8 cellular contexts compared by ENCODE assay signal in the genomic region with DNA sequence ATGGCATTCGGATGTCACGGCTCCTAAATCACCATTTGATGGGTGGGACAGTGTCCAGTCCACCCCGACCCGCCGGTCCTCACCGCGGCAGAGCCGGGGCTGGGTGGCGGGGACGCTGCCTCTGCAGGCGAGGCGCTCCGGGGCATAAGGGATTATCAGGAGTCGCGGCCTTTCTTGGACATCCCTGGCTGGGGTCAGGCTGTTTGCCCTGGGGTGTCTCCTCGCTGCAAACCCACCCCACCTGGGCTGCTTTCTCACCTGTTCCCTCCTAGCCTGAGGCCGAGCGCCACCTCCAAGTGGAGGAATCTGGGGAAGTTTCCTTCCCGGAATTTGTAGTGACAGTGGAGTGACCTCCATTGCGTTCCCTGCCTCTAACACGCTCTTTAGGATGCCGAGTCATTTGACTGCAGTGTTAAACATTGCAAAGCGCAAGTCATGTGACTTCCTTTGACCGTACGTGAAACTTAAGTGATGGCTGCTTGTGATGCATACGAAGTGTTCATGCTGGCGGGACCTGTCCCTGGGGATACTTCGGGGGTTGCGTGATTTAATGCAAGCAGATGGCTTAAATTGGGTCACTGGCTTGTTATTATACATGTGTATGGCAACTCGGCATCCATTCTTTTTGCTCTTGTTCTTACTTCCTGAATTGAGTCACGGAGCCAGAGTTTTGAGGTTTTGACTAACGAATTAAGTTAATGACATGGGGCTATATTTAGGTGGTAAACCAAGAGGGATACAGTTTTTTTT. TPM values are rescaled to one million over a fixed set of nuclear protein-coding genes. Genes with fewer than 3 reads are reported as not detected.
DNase-seq lines count a peak whose midpoint lies in the region; ATAC-seq, FAIRE-seq and TF ChIP-seq lines count a peak whose summit lies in the region.

No MANE protein-coding gene starts in this region.

- no peak overlapping the region for H2BK12ac ChIP-seq in H9 (ENCODE audit: insufficient read length, low read depth, low read length)

- no peaks in the 10 kb centered on the region for H4K20me1 ChIP-seq in H9 (ENCODE audit: control insufficient read depth, insufficient read depth, insufficient read length)
- no peaks in the 10 kb centered on the region for H4K20me1 ChIP-seq in Loucy (ENCODE audit: insufficient read depth, low read length, poor library complexity, severe bottlenecking)

- H3K27ac ChIP-seq in H9 (ENCODE audit: insufficient read length, low read depth, low read length) (no peak overlapping the region), cardiac muscle cell (no peak overlapping the region), pancreas (peak overlapping the region; percentile 85 to 95 (median 90)), vagina (peak overlapping the region; percentile 89)

- no peak overlapping the region for H3K23ac ChIP-seq in H9 (ENCODE audit: insufficient read length, low read depth, low read length)

- TF ChIP-seq CTCF in H9 (conservative IDR thresholded peaks at IDR 0.05) (no peak), Loucy (conservative IDR thresholded peaks at IDR 0.05; ENCODE audit: low read length) (no peak), cardiac muscle cell (IDR thresholded peaks at IDR 0.05; ENCODE audit: low read depth, low read length) (no peak), pancreas (IDR thresholded peaks at IDR 0.05) (no peak), vagina (IDR thresholded peaks at IDR 0.05) (no peak)

- H2BK15ac ChIP-seq in H9 (ENCODE audit: low read depth, low read length) = no peak overlapping the region

- no peaks in the 10 kb centered on the region for H3K9me3 Mint-ChIP-seq in H9
- H3K9me3 Mint-ChIP-seq in activated naive CD8-positive, alpha-beta T cell treated with anti-CD3 and anti-CD28 coated beads, Interleukin-2, amount 10 ng/mL, durations not matched to agents 7 days and 5 days = no peaks in the 10 kb centered on the region

- peak; percentile 90 for ATAC-seq in SK-N-SH treated with all-trans-retinoic acid at 6 μM for 48 hours
- ATAC-seq in activated naive CD8-positive, alpha-beta T cell treated with anti-CD3 and anti-CD28 coated beads, Interleukin-2, amount 10 ng/mL, durations not matched to agents 7 days and 5 days (ENCODE audit: low read depth) = peak; percentile 84
- peak; percentile 66 to 82 (median 72) for ATAC-seq in pancreas

- peak overlapping the region in 1 of 3 experiments; percentile 90; a peak in 2 of 7 replicates for H3K27ac Mint-ChIP-seq in H9
- peak overlapping the region; percentile 98 for H3K27ac Mint-ChIP-seq in activated naive CD8-positive, alpha-beta T cell treated with anti-CD3 and anti-CD28 coated beads, Interleukin-2, amount 10 ng/mL, durations not matched to agents 7 days and 5 days

- no CpG with 5 or more reads among the region's 32 CpGs for WGBS in H9 (ENCODE audit: extremely low coverage, insufficient read length, low lambda C conversion rate)
- WGBS in pancreas, 2 donors = 0 to 1% methylated on average over 32 of the region's 32 CpGs

- H3K36me3 Mint-ChIP-seq in H9 (ENCODE audit: insufficient read depth in 1 of 3, low read depth in 3 of 3) = peaks cover 0 to 4% (median 0%) of the 10 kb centered on the region in 3 experiments; a peak in 1 of 7 replicates
- peaks cover 13% of the 10 kb centered on the region for H3K36me3 Mint-ChIP-seq in activated naive CD8-positive, alpha-beta T cell treated with anti-CD3 and anti-CD28 coated beads, Interleukin-2, amount 10 ng/mL, durations not matched to agents 7 days and 5 days

- no peak overlapping the region for H4K8ac ChIP-seq in H9 (replicated peaks; ENCODE audit: insufficient read length, low read depth, low read length)

- H3K9me3 ChIP-seq in H9 (ENCODE audit: control insufficient read depth, low read depth, low read length) (no peaks in the 10 kb centered on the region), Loucy (ENCODE audit: insufficient read depth, low read depth, low read length) (no peaks in the 10 kb centered on the region), cardiac muscle cell (ENCODE audit: low read depth) (no peaks in the 10 kb centered on the region), pancreas (no peaks in the 10 kb centered on the region), vagina (no peaks in the 10 kb centered on the region)

- H3F3A ChIP-seq in Loucy (ENCODE audit: low read depth) = no peaks in the 10 kb centered on the region

- no peak overlapping the region for H2AK5ac ChIP-seq in H9 (ENCODE audit: insufficient read length, low read length)

- no peak overlapping the region for H4K5ac ChIP-seq in H9 (ENCODE audit: insufficient read length, low read depth, low read length)

- H3K27me3 Mint-ChIP-seq in H9 (ENCODE audit: low read depth) = peaks cover 18% of the 10 kb centered on the region
- H3K27me3 Mint-ChIP-seq in activated naive CD8-positive, alpha-beta T cell treated with anti-CD3 and anti-CD28 coated beads, Interleukin-2, amount 10 ng/mL, durations not matched to agents 7 days and 5 days = peaks cover 4% of the 10 kb centered on the region

- H3K79me2 ChIP-seq in H9 (ENCODE audit: insufficient read depth, low read length) (no peaks in the 10 kb centered on the region), Loucy (ENCODE audit: insufficient read depth, low read length) (peaks cover 17% of the 10 kb centered on the region; the same call in 1 of the 2 replicates)

- H3K4me1 ChIP-seq in H9 (ENCODE audit: insufficient read depth, low read length) = no peaks in the 10 kb centered on the region
- H3K4me1 ChIP-seq in Loucy (ENCODE audit: insufficient read depth, low read length, poor library complexity, severe bottlenecking) = peaks cover 10% of the 10 kb centered on the region
- no peaks in the 10 kb centered on the region for H3K4me1 ChIP-seq in cardiac muscle cell (ENCODE audit: low read depth)
- peaks cover 8 to 11% (median 8%) of the 10 kb centered on the region in 3 donors for H3K4me1 ChIP-seq in pancreas
- peaks cover 14% of the 10 kb centered on the region for H3K4me1 ChIP-seq in vagina

- no peak for FAIRE-seq in pancreas (lab: Jason Lieb, UNC)

- H3K9me2 ChIP-seq in Loucy (replicated peaks; ENCODE audit: low read depth, low read length) = no peaks in the 10 kb centered on the region

- H3K4me3 ChIP-seq in Loucy (ENCODE audit: low read length, poor library complexity, severe bottlenecking) (peak overlapping the region; percentile 92), cardiac muscle cell (peak overlapping the region; percentile 42), pancreas (peak overlapping the region; percentile 84 to 98 (median 96)), vagina (peak overlapping the region; percentile 80 to 98)

- H2AFZ ChIP-seq in H9 (ENCODE audit: low read length) (peak overlapping the region; percentile 33), Loucy (ENCODE audit: low read length) (peak overlapping the region; percentile 98)

- H2BK120ac ChIP-seq in H9 (ENCODE audit: low read depth, low read length, poor library complexity, severe bottlenecking) = no peak overlapping the region

- POLR2A ChIA-PET in activated naive CD8-positive, alpha-beta T cell treated with anti-CD3 and anti-CD28 coated beads, Interleukin-2, amount 10 ng/mL, durations not matched to agents 7 days and 5 days (lab: Charles Lee) = interaction anchor here (1.1 kb wide), 1 partner anchor 80 kb away, joined by 4 read pairs; a partner anchor contains a TSS

- H3K4me1 Mint-ChIP-seq in H9 = peaks cover 5 to 10% of the 10 kb centered on the region in 2 experiments
- H3K4me1 Mint-ChIP-seq in activated naive CD8-positive, alpha-beta T cell treated with anti-CD3 and anti-CD28 coated beads, Interleukin-2, amount 10 ng/mL, durations not matched to agents 7 days and 5 days = peaks cover 11% of the 10 kb centered on the region

- H3K23me2 ChIP-seq in H9 (ENCODE audit: insufficient read length, low read depth, low read length, poor library complexity, severe bottlenecking) = peaks cover 13% of the 10 kb centered on the region

- H3K27me3 ChIP-seq in H9 (ENCODE audit: insufficient read depth, low read length) (no peaks in the 10 kb centered on the region), Loucy (ENCODE audit: insufficient read depth, low read length, poor library complexity, severe bottlenecking) (no peaks in the 10 kb centered on the region), cardiac muscle cell (no peaks in the 10 kb centered on the region), pancreas (no peaks in the 10 kb centered on the region), vagina (no peaks in the 10 kb centered on the region)

- TF ChIP-seq POLR2A in vagina (IDR thresholded peaks at IDR 0.05) = no peak

- H2BK5ac ChIP-seq in H9 (ENCODE audit: insufficient read length, low read length) = no peak overlapping the region

- H3K9ac ChIP-seq in H9 (ENCODE audit: extremely low read depth, insufficient read length, low read length) = peak overlapping the region; percentile 53
- H3K9ac ChIP-seq in Loucy (ENCODE audit: low read depth, low read length, poor library complexity, severe bottlenecking) = peak overlapping the region; percentile 79

- DNase-seq in GM03348 (ENCODE audit: low spot score) (peak; percentile 82), H9 (peak; percentile 66), cardiac muscle cell (ENCODE audit: low read depth in 1 of 2, low spot score in 1 of 2) (peak; percentile 63 to 88), pancreas (peak in 2 of 6 donors; percentile 23 to 63), vagina (ENCODE audit: extremely low spot score in 2 of 2) (peak in 1 of 2 donors; percentile 90)
- DNase-seq in activated naive CD8-positive, alpha-beta T cell treated with anti-CD3 and anti-CD28 coated beads, Interleukin-2, amount 10 ng/mL, durations not matched to agents 7 days and 5 days = no peak

- H4K91ac ChIP-seq in H9 (ENCODE audit: insufficient read length, low read depth, low read length) = no peak overlapping the region

- H3K14ac ChIP-seq in H9 (ENCODE audit: insufficient read depth, low read length) = peak overlapping the region; percentile 21; the same call in 1 of the 2 replicates

- no peak overlapping the region for H3K4ac ChIP-seq in H9 (ENCODE audit: low read depth, low read length)

- H3K4me2 ChIP-seq in H9 (ENCODE audit: insufficient read depth, insufficient read length, low read length) (peak overlapping the region; percentile 84), Loucy (ENCODE audit: low read depth, low read length, poor library complexity, severe bottlenecking) (peak overlapping the region; percentile 82)

- intact Hi-C loops in pancreas (cut with DNase I) (no loop called here), vagina (cut with DNase I) (no loop called here)

- H3K4me3 Mint-ChIP-seq in H9 = peak overlapping the region; percentile 83 to 86
- H3K4me3 Mint-ChIP-seq in activated naive CD8-positive, alpha-beta T cell treated with anti-CD3 and anti-CD28 coated beads, Interleukin-2, amount 10 ng/mL, durations not matched to agents 7 days and 5 days = peak overlapping the region; percentile 97

- H2BK20ac ChIP-seq in H9 (ENCODE audit: low read depth, low read length, poor library complexity, severe bottlenecking) = no peak overlapping the region

- no peaks in the 10 kb centered on the region for H3K79me1 ChIP-seq in H9 (ENCODE audit: insufficient read depth, low read depth, low read length, poor library complexity, severe bottlenecking)

- H3K18ac ChIP-seq in H9 (ENCODE audit: insufficient read length, low read depth, low read length) = no peak overlapping the region

- peaks cover 6% of the 10 kb centered on the region; the same call in 1 of the 2 replicates for H3K36me3 ChIP-seq in Loucy (ENCODE audit: insufficient read depth, low read length)
- no peaks in the 10 kb centered on the region for H3K36me3 ChIP-seq in cardiac muscle cell
- peaks cover 0 to 8% (median 3%) of the 10 kb centered on the region in 3 donors for H3K36me3 ChIP-seq in pancreas
- peaks cover 0 to 5% of the 10 kb centered on the region in 2 donors for H3K36me3 ChIP-seq in vagina

- H3K56ac ChIP-seq in H9 (ENCODE audit: insufficient read length, low read depth, low read length) = no peak overlapping the region

- no peak overlapping the region for H3T11ph ChIP-seq in H9 (ENCODE audit: low read length)

RNA-seq across cellular contexts. Expression of a gene that starts 0.5 kb away (rescaled TPM):
- 14.2 and 15.3 TPM in 2 replicates for total RNA-seq in H9 (2021)
- total RNA-seq in activated naive CD8-positive, alpha-beta T cell treated with anti-CD3 and anti-CD28 coated beads, Interleukin-2, amount 10 ng/mL, durations not matched to agents 7 days and 5 days = 100 to 1,000 TPM; 108 to 112 TPM
- total RNA-seq in cardiac muscle cell = 14.4 TPM in 2 replicates
- 14.2 and 19.0 TPM in 2 replicates for polyA plus RNA-seq in cardiac muscle cell
- 10 to 100 TPM; 18.5 to 55.1 (median 27.2) TPM for total RNA-seq in pancreas
- polyA plus RNA-seq in pancreas = 10 to 100 TPM; 18.8 to 30.7 TPM
- 38.1 TPM for total RNA-seq in vagina

Comparison
In these comparisons a context has a peak if more than half of its experiments do, and no peak if none do; other contexts are left out.
1. H3K27ac ChIP-seq: peak in pancreas (4 of 4) and vagina (single experiment); none in H9 (single experiment) and cardiac muscle cell (single experiment).
2. H3K4me3 ChIP-seq: peak in every context shown above with its lines; median percentile 96 in pancreas; 92 in Loucy; 89 in vagina; 42 in cardiac muscle cell.
3. Peak in every context shown above with its lines, with median percentiles within 50 percentile points of each other: ATAC-seq.